In genomic region chr6:31560697-31561058, GRCh38 we compare ENCODE assay signal across 9 cellular contexts. TPM values are rescaled to one million over a fixed set of nuclear protein-coding genes. Genes with fewer than 3 reads are reported as not detected.
A peak's percentile ranks its signal among the peaks of the same experiment; 100 is the strongest.
DNase-seq lines count a peak whose midpoint lies in the region; TF ChIP-seq lines count a peak whose summit lies in the region.
"Had no signal": no experiment of that assay in that cellular context is flagged by ENCODE, and none has a peak within 500 bp of the region (broad histone marks: within the 10 kb centered on the region; RNA-seq: fewer than 3 reads in every experiment).

No MANE protein-coding gene starts in this region.

- H3K4me3 ChIP-seq in Caco-2 (ENCODE audit: low read depth, low read length) = no peak overlapping the region
- H3K4me3 ChIP-seq in Loucy (ENCODE audit: low read length, poor library complexity, severe bottlenecking) = peak overlapping the region; percentile 60
- H3K4me3 ChIP-seq in trophoblast cell (ENCODE audit: low read depth, low read length) = no peak overlapping the region

- H3K9me3 ChIP-seq in Caco-2 (no peaks in the 10 kb centered on the region), Loucy (ENCODE audit: insufficient read depth, low read depth, low read length) (no peaks in the 10 kb centered on the region), trophoblast cell (ENCODE audit: insufficient read depth, low read depth, low read length) (no peaks in the 10 kb centered on the region)

- H3K27me3 ChIP-seq in Caco-2 (replicated peaks; ENCODE audit: control insufficient read depth, insufficient read depth, low read length) (no peaks in the 10 kb centered on the region), Loucy (ENCODE audit: insufficient read depth, low read length, poor library complexity, severe bottlenecking) (no peaks in the 10 kb centered on the region), trophoblast cell (ENCODE audit: insufficient read depth, low read length) (no peaks in the 10 kb centered on the region)

- no peak overlapping the region for H3K4ac ChIP-seq in trophoblast cell (ENCODE audit: low read depth, low read length)

- H3K79me2 ChIP-seq in Loucy (ENCODE audit: insufficient read depth, low read length) (peaks cover 29% of the 10 kb centered on the region; the same call in 1 of the 2 replicates), trophoblast cell (ENCODE audit: control insufficient read depth, insufficient read depth, low read length, poor library complexity) (no peaks in the 10 kb centered on the region)

- no peak overlapping the region for H3K23ac ChIP-seq in trophoblast cell (ENCODE audit: low read length)

- no peak overlapping the region for H4K12ac ChIP-seq in trophoblast cell (ENCODE audit: low read depth, low read length)

- peaks cover 15% of the 10 kb centered on the region for H3F3A ChIP-seq in Loucy (ENCODE audit: low read depth)

- no peaks in the 10 kb centered on the region; the same call in 1 of the 2 replicates for H3K36me3 ChIP-seq in Caco-2 (ENCODE audit: control insufficient read depth, insufficient read depth, low read length)
- peaks cover 3% of the 10 kb centered on the region; the same call in 1 of the 2 replicates for H3K36me3 ChIP-seq in Loucy (ENCODE audit: insufficient read depth, low read length)
- peaks cover 18 to 22% of the 10 kb centered on the region in 2 experiments for H3K36me3 ChIP-seq in trophoblast cell (ENCODE audit: control insufficient read depth in 1 of 2, insufficient read depth in 2 of 2, low read length in 2 of 2)

- no peaks in the 10 kb centered on the region for H3K9me2 ChIP-seq in Loucy (replicated peaks; ENCODE audit: low read depth, low read length)

- no peak overlapping the region for H4K8ac ChIP-seq in trophoblast cell (ENCODE audit: low read depth, low read length)

- peak overlapping the region; percentile 60 for H2AK5ac ChIP-seq in trophoblast cell (ENCODE audit: low read length)

- H3K4me1 ChIP-seq in Caco-2 = peaks cover 4% of the 10 kb centered on the region; the same call in 1 of the 2 replicates
- peaks cover 81% of the 10 kb centered on the region for H3K4me1 ChIP-seq in Loucy (ENCODE audit: insufficient read depth, low read length, poor library complexity, severe bottlenecking)
- peaks cover 20 to 23% of the 10 kb centered on the region in 2 experiments for H3K4me1 ChIP-seq in trophoblast cell (ENCODE audit: control insufficient read depth in 1 of 2, insufficient read depth in 2 of 2, low read length in 2 of 2)

- H4K20me1 ChIP-seq in Loucy (ENCODE audit: insufficient read depth, low read length, poor library complexity, severe bottlenecking) = no peaks in the 10 kb centered on the region

- no peaks in the 10 kb centered on the region for H3K9me3 Mint-ChIP-seq in Caco-2 (ENCODE audit: unreplicated experiment)

- in situ Hi-C loops in ACHN (cut with HindIII; ENCODE audit: low pct_ligation_motif_present, low pct_unique_long_range_greater_than_20kb, low sequenced_read_pairs) = no loop called here

- TF ChIP-seq CTCF in Caco-2 (IDR thresholded peaks at IDR 0.05; ENCODE audit: insufficient read depth in 1 of 2, low read depth in 1 of 2, low read length in 1 of 2, severe bottlenecking in 1 of 2, unreplicated experiment in 1 of 2) = no peak
- TF ChIP-seq CTCF in Loucy (conservative IDR thresholded peaks at IDR 0.05; ENCODE audit: low read length) = no peak

- no peak for DNase-seq in Caco-2
- DNase-seq in caudate nucleus (lab: John Stamatoyannopoulos, UW) = no peak
- DNase-seq in trophoblast cell = no peak
- no peak for DNase-seq in ACHN
- DNase-seq in T1000 (lab: John Stamatoyannopoulos, UW) = no peak
- DNase-seq in NCI-H1092 treated with DMSO at 0.1 percent for 48 hours (lab: John Stamatoyannopoulos, UW) = no peak
- no peak for DNase-seq in stimulated activated CD4-positive, alpha-beta T cell treated with anti-CD3 and anti-CD28 coated beads, Interleukin-12 subunit alpha, Interleukin-12 subunit beta, amount 100 ng/mL, for 4 hours

- H3K36me3 Mint-ChIP-seq in Caco-2 (ENCODE audit: insufficient read depth, unreplicated experiment) = peaks cover 20% of the 10 kb centered on the region

- H3K14ac ChIP-seq in trophoblast cell (ENCODE audit: low read length) = no peak overlapping the region

- H3K27me3 Mint-ChIP-seq in Caco-2 (ENCODE audit: insufficient read depth, unreplicated experiment) = no peaks in the 10 kb centered on the region

- peaks cover 8% of the 10 kb centered on the region for H3K79me1 ChIP-seq in trophoblast cell (ENCODE audit: low read length)

- H3K4me1 Mint-ChIP-seq in Caco-2 (ENCODE audit: low read depth, unreplicated experiment) = no peaks in the 10 kb centered on the region

- peak overlapping the region; percentile 20 for H4K91ac ChIP-seq in trophoblast cell (ENCODE audit: low read depth, low read length)

- CTCF ChIA-PET in Caco-2 (lab: Charles Lee) = no interaction called here

- peak overlapping the region; percentile 39 for H2BK12ac ChIP-seq in trophoblast cell (ENCODE audit: low read length)

- H3K27ac Mint-ChIP-seq in Caco-2 (ENCODE audit: unreplicated experiment) = peak overlapping the region; percentile 28

- H3K27ac ChIP-seq in caudate nucleus (ENCODE audit: low read depth, low read length) (peak overlapping the region; percentile 79), trophoblast cell (ENCODE audit: low read depth, low read length) (peak overlapping the region; percentile 23)

- H2AFZ ChIP-seq in Loucy (ENCODE audit: low read length) (no peak overlapping the region), trophoblast cell (ENCODE audit: insufficient read depth, low read length, poor library complexity) (no peak overlapping the region)

- no peak overlapping the region for H2BK120ac ChIP-seq in trophoblast cell (ENCODE audit: insufficient read depth, low read length, poor library complexity)

- no peak overlapping the region for H3K18ac ChIP-seq in trophoblast cell (ENCODE audit: low read length)

- peak overlapping the region; percentile 69 for H3K9ac ChIP-seq in Loucy (ENCODE audit: low read depth, low read length, poor library complexity, severe bottlenecking)
- no peak overlapping the region for H3K9ac ChIP-seq in trophoblast cell (ENCODE audit: low read length)

- BruUV-seq in Caco-2 (replicated peaks; lab: Mats Ljungman, UMichigan) = no TSS peak

- intact Hi-C loops in Caco-2 (cut with micrococcal nuclease; ENCODE audit: unreplicated experiment) = no loop called here

- H3K4me2 ChIP-seq in Loucy (ENCODE audit: low read depth, low read length, poor library complexity, severe bottlenecking) (peak overlapping the region; percentile 78), trophoblast cell (ENCODE audit: low read length) (peak overlapping the region; percentile 11)

- H2BK5ac ChIP-seq in trophoblast cell (ENCODE audit: low read depth, low read length, poor library complexity) = peak overlapping the region; percentile 20

- no peak overlapping the region for H3K4me3 Mint-ChIP-seq in Caco-2 (ENCODE audit: unreplicated experiment)

- POLR2A ChIA-PET in Caco-2 (lab: Charles Lee) = no interaction called here

RNA-seq across cellular contexts. Expression of gene LTA, which starts 11.4 kb away (rescaled TPM):
- total RNA-seq in Caco-2 (2022) = not detected in 2 replicates
- polyA plus RNA-seq in trophoblast cell (2013) = 0.16 and 0.26 TPM in 2 replicates
- total RNA-seq: dermis microvascular lymphatic vessel endothelial cell had no signal

RNA-seq across cellular contexts. Expression of gene NFKBIL1, which starts 13.3 kb away (rescaled TPM):
- 14.7 and 17.4 TPM in 2 replicates for total RNA-seq in Caco-2 (2022)
- polyA plus RNA-seq in trophoblast cell (2013) = 14.9 and 15.8 TPM in 2 replicates

RNA-seq across cellular contexts. Expression of gene ATP6V1G2, which starts 14.3 kb away (rescaled TPM):
- 0.26 and 0.43 TPM in 2 replicates for total RNA-seq in Caco-2 (2022)
- polyA plus RNA-seq in trophoblast cell (2013) = 0.50 and 0.60 TPM in 2 replicates
- total RNA-seq: dermis microvascular lymphatic vessel endothelial cell had no signal

RNA-seq across cellular contexts. Expression of gene TNF, which starts 14.7 kb away (rescaled TPM):
- total RNA-seq in Caco-2 (2022) = not detected in 2 replicates
- polyA plus RNA-seq in trophoblast cell (2013) = 2.0 and 2.1 TPM in 2 replicates
- total RNA-seq: dermis microvascular lymphatic vessel endothelial cell had no signal

RNA-seq across cellular contexts. Expression of gene DDX39B, which starts 18.9 kb away (rescaled TPM):
- total RNA-seq in Caco-2 (2022) = 416 and 423 TPM in 2 replicates
- polyA plus RNA-seq in trophoblast cell (2013) = 203 and 220 TPM in 2 replicates
